Comparison of ENCODE assay signal across 20 cellular contexts in genomic region chr10:42930516-42931205, GRCh38.
"Had no signal": no experiment of that assay in that cellular context is flagged by ENCODE, and none has a peak within 500 bp of the region (broad histone marks: within the 10 kb centered on the region; RNA-seq: fewer than 3 reads in every experiment).

No MANE protein-coding gene starts in this region.

- H3K27me3 ChIP-seq: vagina had no signal

- DNase-seq: effector CD4-positive, alpha-beta T cell; endodermal cell; foreskin melanocyte; kidney; left cardiac atrium; left ventricle myocardium superior; naive thymus-derived CD4-positive, alpha-beta T cell; nephron progenitor cell; stimulated activated CD4-positive, alpha-beta T cell treated with anti-CD3 and anti-CD28 coated beads, Interleukin-12 subunit alpha, Interleukin-12 subunit beta, amount 100 ng/mL, for 4 hours; stimulated activated naive CD4-positive, alpha-beta T cell; stomach; substantia nigra; transverse colon had no signal

- H3K36me3 ChIP-seq: neutrophil, sigmoid colon, stomach, thoracic aorta, transverse colon, vagina had no signal

- H2AFZ ChIP-seq: hepatocyte had no signal

- H3K4me2 ChIP-seq: hepatocyte had no signal

- H3K4me3 ChIP-seq: coronary artery, hepatocyte, sigmoid colon, skin epidermis, stomach, thoracic aorta, transverse colon, vagina had no signal

- H3K27ac ChIP-seq: coronary artery, hepatocyte, neutrophil, sigmoid colon, skin epidermis, stomach, thoracic aorta, transverse colon, vagina had no signal

- H3K9me3 ChIP-seq: neutrophil, sigmoid colon, stomach, thoracic aorta, transverse colon, vagina had no signal
